Comparison of ENCODE assay signal across 10 cellular contexts in genomic region chr14:69261761-69262331, GRCh38. TPM values are rescaled to one million over a fixed set of nuclear protein-coding genes. Genes with fewer than 3 reads are reported as not detected.
A peak's percentile ranks its signal among the peaks of the same experiment; 100 is the strongest.
DNase-seq lines count a peak whose midpoint lies in the region; ATAC-seq and TF ChIP-seq lines count a peak whose summit lies in the region.
"Had no signal": no experiment of that assay in that cellular context is flagged by ENCODE, and none has a peak within 500 bp of the region (broad histone marks: within the 10 kb centered on the region; RNA-seq: fewer than 3 reads in every experiment).

No MANE protein-coding gene starts in this region.

- no peaks in the 10 kb centered on the region for H4K20me1 ChIP-seq in neural cell (ENCODE audit: insufficient read depth)

- H3F3A ChIP-seq in neural cell (ENCODE audit: insufficient read depth, low read length, poor library complexity, severe bottlenecking), result peaks cover 4% of the 10 kb centered on the region

- no peak for TF ChIP-seq POLR2A in NB4 (IDR thresholded peaks at IDR 0.05; ENCODE audit: extremely low read depth, insufficient read length)

- H3K27ac ChIP-seq in neural cell (ENCODE audit: low read length), result no peak overlapping the region
- H3K27ac ChIP-seq: SJSA1 had no signal

- no peak for TF ChIP-seq EP300 in neural cell (conservative IDR thresholded peaks at IDR 0.05; ENCODE audit: poor library complexity, severe bottlenecking)

- H3K4me2 ChIP-seq in neural cell (ENCODE audit: low read length), result peak overlapping the region; percentile 55

- H3K4me3 ChIP-seq in NB4 (ENCODE audit: low read depth, low read length), result no peak overlapping the region
- H3K4me3 ChIP-seq in fibroblast of the aortic adventitia (ENCODE audit: low read depth, low read length), result peak overlapping the region; percentile 71
- H3K4me3 ChIP-seq in neural cell (ENCODE audit: low read length), result peak overlapping the region; percentile 92
- H3K4me3 ChIP-seq: SJSA1 had no signal

- ATAC-seq in HG03039 (IDR thresholded peaks at IDR 0.05; ENCODE audit: unreplicated experiment), result no peak

- no peaks in the 10 kb centered on the region for H3K9me2 ChIP-seq in neural cell (ENCODE audit: insufficient read depth, low read length)

- TF ChIP-seq CTCF in NB4 (IDR thresholded peaks at IDR 0.05; ENCODE audit: low read depth, low read length) (no peak), fibroblast of the aortic adventitia (IDR thresholded peaks at IDR 0.05; ENCODE audit: insufficient read depth, low read length) (no peak), neural cell (IDR thresholded peaks at IDR 0.05; ENCODE audit: poor library complexity, severe bottlenecking) (no peak), GM10266 (IDR thresholded peaks at IDR 0.05; ENCODE audit: control insufficient read depth, insufficient read depth, low read depth, missing control alignments) (no peak)

- peak overlapping the region; percentile 78 for H3K9ac ChIP-seq in neural cell (ENCODE audit: low read length)

- no peak for TF ChIP-seq RAD21 in neural cell (conservative IDR thresholded peaks at IDR 0.05)

- H3K36me3 ChIP-seq in neural cell (ENCODE audit: insufficient read depth, low read length), result no peaks in the 10 kb centered on the region
- H3K36me3 ChIP-seq: SJSA1 had no signal

- H3K79me2 ChIP-seq in neural cell (replicated peaks; ENCODE audit: insufficient read depth, low read length), result peaks cover 13% of the 10 kb centered on the region

- DNase-seq in DMS79 (lab: John Stamatoyannopoulos, UW) (peak; percentile 26), NB4 (ENCODE audit: low read depth) (peak; percentile 16), fibroblast of the aortic adventitia (ENCODE audit: low read depth) (no peak), GM10266 (ENCODE audit: extremely low spot score) (no peak), occipital lobe (lab: John Stamatoyannopoulos, UW) (no peak), NCI-H187 (lab: John Stamatoyannopoulos, UW) (no peak)
- DNase-seq: hippocampal formation had no signal

- H2AFZ ChIP-seq in neural cell (ENCODE audit: low read depth, low read length), result no peak overlapping the region

- H3K27me3 ChIP-seq in neural cell (ENCODE audit: insufficient read depth, low read depth, low read length), result no peaks in the 10 kb centered on the region

- no peaks in the 10 kb centered on the region for H3K9me3 ChIP-seq in neural cell (ENCODE audit: low read length)
- H3K9me3 ChIP-seq: SJSA1 had no signal

TF ChIP-seq in neural cell, 6 proteins besides CTCF, POLR2A, EP300 and RAD21:
- TF ChIP-seq, protein P1, sequence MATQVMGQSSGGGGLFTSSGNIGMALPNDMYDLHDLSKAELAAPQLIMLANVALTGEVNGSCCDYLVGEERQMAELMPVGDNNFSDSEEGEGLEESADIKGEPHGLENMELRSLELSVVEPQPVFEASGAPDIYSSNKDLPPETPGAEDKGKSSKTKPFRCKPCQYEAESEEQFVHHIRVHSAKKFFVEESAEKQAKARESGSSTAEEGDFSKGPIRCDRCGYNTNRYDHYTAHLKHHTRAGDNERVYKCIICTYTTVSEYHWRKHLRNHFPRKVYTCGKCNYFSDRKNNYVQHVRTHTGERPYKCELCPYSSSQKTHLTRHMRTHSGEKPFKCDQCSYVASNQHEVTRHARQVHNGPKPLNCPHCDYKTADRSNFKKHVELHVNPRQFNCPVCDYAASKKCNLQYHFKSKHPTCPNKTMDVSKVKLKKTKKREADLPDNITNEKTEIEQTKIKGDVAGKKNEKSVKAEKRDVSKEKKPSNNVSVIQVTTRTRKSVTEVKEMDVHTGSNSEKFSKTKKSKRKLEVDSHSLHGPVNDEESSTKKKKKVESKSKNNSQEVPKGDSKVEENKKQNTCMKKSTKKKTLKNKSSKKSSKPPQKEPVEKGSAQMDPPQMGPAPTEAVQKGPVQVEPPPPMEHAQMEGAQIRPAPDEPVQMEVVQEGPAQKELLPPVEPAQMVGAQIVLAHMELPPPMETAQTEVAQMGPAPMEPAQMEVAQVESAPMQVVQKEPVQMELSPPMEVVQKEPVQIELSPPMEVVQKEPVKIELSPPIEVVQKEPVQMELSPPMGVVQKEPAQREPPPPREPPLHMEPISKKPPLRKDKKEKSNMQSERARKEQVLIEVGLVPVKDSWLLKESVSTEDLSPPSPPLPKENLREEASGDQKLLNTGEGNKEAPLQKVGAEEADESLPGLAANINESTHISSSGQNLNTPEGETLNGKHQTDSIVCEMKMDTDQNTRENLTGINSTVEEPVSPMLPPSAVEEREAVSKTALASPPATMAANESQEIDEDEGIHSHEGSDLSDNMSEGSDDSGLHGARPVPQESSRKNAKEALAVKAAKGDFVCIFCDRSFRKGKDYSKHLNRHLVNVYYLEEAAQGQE (IDR thresholded peaks at IDR 0.05; ENCODE audit: borderline replicate concordance), result no peak

RNA-seq across cellular contexts. Expression of gene GALNT16, which starts 1.9 kb away (rescaled TPM):
- total RNA-seq in fibroblast of the aortic adventitia (ENCODE audit: low replicate concordance) (1.6 and 4.6 TPM in 2 replicates), occipital lobe (5.5 TPM)
- polyA plus RNA-seq in neural cell, result 23.8 and 25.2 TPM in 2 replicates
- polyA minus RNA-seq in neural cell, result 17.3 and 20.1 TPM in 2 replicates

Comparison
In these comparisons a context has a peak if more than half of its experiments do, and no peak if none do; other contexts are left out.
1. DNase-seq: peak in DMS79 (single experiment) and NB4 (single experiment); none in fibroblast of the aortic adventitia (single experiment), GM10266 (single experiment), occipital lobe (single experiment) and NCI-H187 (0 of 2).